In genomic region chr1:101137144-101138126, GRCh38 we compare ENCODE assay signal across 8 cellular contexts.
DNase-seq lines count a peak whose midpoint lies in the region; ATAC-seq and TF ChIP-seq lines count a peak whose summit lies in the region.

No MANE protein-coding gene starts in this region.

- ATAC-seq in HG03159 (IDR thresholded peaks at IDR 0.05; ENCODE audit: unreplicated experiment) = no peak
- no peak for ATAC-seq in HG02840 (IDR thresholded peaks at IDR 0.05; ENCODE audit: low FRiP score, unreplicated experiment)

- peaks cover 33% of the 10 kb centered on the region for H3K4me1 ChIP-seq in DOHH2 (ENCODE audit: control insufficient read depth, low read length)

- H3F3A ChIP-seq in DOHH2 (ENCODE audit: control insufficient read depth, insufficient read depth) = no peaks in the 10 kb centered on the region

- no peaks in the 10 kb centered on the region for H3K9me3 ChIP-seq in DOHH2 (ENCODE audit: control insufficient read depth, insufficient read depth, low read length)
- no peaks in the 10 kb centered on the region for H3K9me3 ChIP-seq in SK-N-MC (ENCODE audit: low read depth, low read length)

- no peaks in the 10 kb centered on the region for H4K20me1 ChIP-seq in DOHH2 (ENCODE audit: control insufficient read depth, insufficient read depth, low read depth, low read length)

- H3K4me2 ChIP-seq in DOHH2 (ENCODE audit: low read length) = peak overlapping the region; percentile 29

- peak; percentile 68 for DNase-seq in HCEC 1CT
- DNase-seq in SK-N-MC (ENCODE audit: low read depth, low spot score) = no peak
- peak; percentile 81 for DNase-seq in kidney glomerular epithelial cell (lab: John Stamatoyannopoulos, UW)
- DNase-seq in SW 1271 (lab: John Stamatoyannopoulos, UW) = no peak
- no peak for DNase-seq in NCI-H524 (lab: John Stamatoyannopoulos, UW)

- H3K79me2 ChIP-seq in DOHH2 (ENCODE audit: control insufficient read depth, low read length) = no peaks in the 10 kb centered on the region

- no peak for TF ChIP-seq CTCF in DOHH2 (IDR thresholded peaks at IDR 0.05; ENCODE audit: low read depth, low read length, poor library complexity, severe bottlenecking)

- H3K9ac ChIP-seq in SK-N-MC (ENCODE audit: insufficient read length) = no peak overlapping the region

- no peak overlapping the region for H3K4me3 ChIP-seq in DOHH2 (ENCODE audit: low read length)
- peak overlapping the region; percentile 33; the same call in 1 of the 2 replicates for H3K4me3 ChIP-seq in SK-N-MC

- no peaks in the 10 kb centered on the region for H3K9me2 ChIP-seq in DOHH2 (replicated peaks; ENCODE audit: control insufficient read depth, low read length)

- no peaks in the 10 kb centered on the region for H3K36me3 ChIP-seq in DOHH2 (ENCODE audit: control insufficient read depth, low read length)
- no peaks in the 10 kb centered on the region for H3K36me3 ChIP-seq in SK-N-MC (ENCODE audit: insufficient read depth, low read length)

- H3K27ac ChIP-seq in DOHH2 (ENCODE audit: low read depth, low read length) (no peak overlapping the region), SK-N-MC (peak overlapping the region; percentile 5; the same call in 1 of the 2 replicates)

- H3K27me3 ChIP-seq in DOHH2 (ENCODE audit: control insufficient read depth, low read length) = no peaks in the 10 kb centered on the region

Comparison
In these comparisons a context has a peak if more than half of its experiments do, and no peak if none do; other contexts are left out.
1. DNase-seq: peak in HCEC 1CT (single experiment) and kidney glomerular epithelial cell (single experiment); none in SK-N-MC (single experiment), SW 1271 (0 of 2) and NCI-H524 (0 of 2).